ENCODE assay signal across 1 cellular context in the genomic region with DNA sequence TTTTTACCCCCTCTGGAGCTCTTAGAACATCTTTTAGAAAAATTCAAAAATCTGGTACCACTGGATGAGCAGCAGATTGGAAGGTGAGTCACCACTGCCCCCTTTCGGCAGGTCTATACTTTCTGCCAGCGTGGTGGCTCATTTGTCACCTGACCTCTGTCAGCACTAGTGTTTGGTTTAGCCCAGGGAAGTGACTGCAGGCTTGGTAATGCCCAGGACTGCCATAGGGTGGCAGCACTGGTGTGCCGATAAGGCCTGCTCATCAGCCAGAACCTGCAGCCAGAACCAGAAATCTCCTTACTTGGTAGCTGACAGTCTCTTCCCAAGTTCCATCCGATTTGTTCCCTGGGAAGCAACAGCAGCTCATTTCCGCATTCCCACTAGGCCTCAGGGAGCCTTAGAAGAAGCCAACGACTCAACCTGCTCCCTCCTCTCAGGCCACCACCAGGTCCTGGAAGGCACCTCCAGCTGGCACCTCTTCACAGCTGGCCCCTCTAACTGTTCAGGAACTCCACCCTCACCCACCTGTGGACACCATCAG.
TF ChIP-seq lines count a peak whose summit lies in the region.

No MANE protein-coding gene starts in this region.

TF ChIP-seq in HepG2, 621 proteins besides CTCF, POLR2A, EP300 and RAD21 (continued from another document and continues in another):
- TF ChIP-seq, protein P1, sequence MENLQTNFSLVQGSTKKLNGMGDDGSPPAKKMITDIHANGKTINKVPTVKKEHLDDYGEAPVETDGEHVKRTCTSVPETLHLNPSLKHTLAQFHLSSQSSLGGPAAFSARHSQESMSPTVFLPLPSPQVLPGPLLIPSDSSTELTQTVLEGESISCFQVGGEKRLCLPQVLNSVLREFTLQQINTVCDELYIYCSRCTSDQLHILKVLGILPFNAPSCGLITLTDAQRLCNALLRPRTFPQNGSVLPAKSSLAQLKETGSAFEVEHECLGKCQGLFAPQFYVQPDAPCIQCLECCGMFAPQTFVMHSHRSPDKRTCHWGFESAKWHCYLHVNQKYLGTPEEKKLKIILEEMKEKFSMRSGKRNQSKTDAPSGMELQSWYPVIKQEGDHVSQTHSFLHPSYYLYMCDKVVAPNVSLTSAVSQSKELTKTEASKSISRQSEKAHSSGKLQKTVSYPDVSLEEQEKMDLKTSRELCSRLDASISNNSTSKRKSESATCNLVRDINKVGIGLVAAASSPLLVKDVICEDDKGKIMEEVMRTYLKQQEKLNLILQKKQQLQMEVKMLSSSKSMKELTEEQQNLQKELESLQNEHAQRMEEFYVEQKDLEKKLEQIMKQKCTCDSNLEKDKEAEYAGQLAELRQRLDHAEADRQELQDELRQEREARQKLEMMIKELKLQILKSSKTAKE (CRISPR knock-in tag; IDR thresholded peaks at IDR 0.05; ENCODE audit: borderline replicate concordance): no peak
- TF ChIP-seq CREB1 (IDR thresholded peaks at IDR 0.05) (peak; percentile 12; the same call in 1 of the 2 replicates), CREB1 (CRISPR knock-in tag; IDR thresholded peaks at IDR 0.05) (0 out of 2 replicates have a peak, but pooled peaks have one; percentile 25), FOXO1 (CRISPR knock-in tag; IDR thresholded peaks at IDR 0.05) (peak; percentile 40; the same call in 1 of the 2 replicates), ZNF431 (CRISPR knock-in tag; IDR thresholded peaks at IDR 0.05; ENCODE audit: borderline replicate concordance, low read depth) (no peak), ZNF343 (CRISPR knock-in tag; IDR thresholded peaks at IDR 0.05) (no peak), MEF2D (CRISPR knock-in tag; IDR thresholded peaks at IDR 0.05) (no peak), HCFC1 (IDR thresholded peaks at IDR 0.05; ENCODE audit: low read depth, low read length) (no peak), ADNP (CRISPR knock-in tag; IDR thresholded peaks at IDR 0.05) (no peak), REPIN1 (CRISPR knock-in tag; IDR thresholded peaks at IDR 0.05; ENCODE audit: borderline replicate concordance, low read depth) (peak; percentile 59; the same call in 1 of the 2 replicates), ZNF652 (CRISPR knock-in tag; IDR thresholded peaks at IDR 0.05; ENCODE audit: borderline replicate concordance, low read depth) (no peak; the same call in 1 of the 2 replicates), ZNF672 (CRISPR knock-in tag; IDR thresholded peaks at IDR 0.05) (no peak), YEATS4 (CRISPR knock-in tag; IDR thresholded peaks at IDR 0.05; ENCODE audit: borderline replicate concordance) (no peak), ZNF232 (CRISPR knock-in tag; IDR thresholded peaks at IDR 0.05; ENCODE audit: borderline replicate concordance) (no peak), RARA (CRISPR knock-in tag; IDR thresholded peaks at IDR 0.05) (no peak), U2AF1 (optimal IDR thresholded peaks at IDR 0.05; ENCODE audit: low read depth, low read length) (no peak), ZNF251 (CRISPR knock-in tag; IDR thresholded peaks at IDR 0.05) (no peak), ZNF224 (CRISPR knock-in tag; IDR thresholded peaks at IDR 0.05) (no peak), PAF1 (CRISPR knock-in tag; IDR thresholded peaks at IDR 0.05) (no peak), RCOR2 (CRISPR knock-in tag; IDR thresholded peaks at IDR 0.05) (no peak), RFXANK (CRISPR knock-in tag; IDR thresholded peaks at IDR 0.05) (no peak), MTF1 (CRISPR knock-in tag; IDR thresholded peaks at IDR 0.05) (no peak), ZNF207 (IDR thresholded peaks at IDR 0.05; ENCODE audit: borderline replicate concordance) (no peak), SOX13 (IDR thresholded peaks at IDR 0.05) (no peak), SOX13 (CRISPR knock-in tag; conservative IDR thresholded peaks at IDR 0.05 in 1 of 2, IDR thresholded peaks at IDR 0.05 in 1 of 2) (no peak), ZNF256 (CRISPR knock-in tag; conservative IDR thresholded peaks at IDR 0.05) (no peak), STAT5B (CRISPR knock-in tag; IDR thresholded peaks at IDR 0.05) (no peak), HOXA9 (CRISPR knock-in tag; IDR thresholded peaks at IDR 0.05; ENCODE audit: borderline replicate concordance) (no peak), NCOA5 (CRISPR knock-in tag; IDR thresholded peaks at IDR 0.05) (no peak), ZNF790 (CRISPR knock-in tag; IDR thresholded peaks at IDR 0.05; ENCODE audit: borderline replicate concordance) (no peak), ZNF3 (CRISPR knock-in tag; IDR thresholded peaks at IDR 0.05) (no peak), ZNF274 (CRISPR knock-in tag; IDR thresholded peaks at IDR 0.05) (no peak), IKZF4 (CRISPR knock-in tag; IDR thresholded peaks at IDR 0.05; ENCODE audit: borderline replicate concordance, low read depth, not compliant biosample characterization) (no peak), HNF4A (CRISPR knock-in tag; IDR thresholded peaks at IDR 0.05) (no peak), MBNL3 (CRISPR knock-in tag; conservative IDR thresholded peaks at IDR 0.05) (no peak), ZNF24 (IDR thresholded peaks at IDR 0.05) (no peak), PHB2 (IDR thresholded peaks at IDR 0.05; ENCODE audit: partially characterized antibody) (no peak)
- TF ChIP-seq, protein P2, sequence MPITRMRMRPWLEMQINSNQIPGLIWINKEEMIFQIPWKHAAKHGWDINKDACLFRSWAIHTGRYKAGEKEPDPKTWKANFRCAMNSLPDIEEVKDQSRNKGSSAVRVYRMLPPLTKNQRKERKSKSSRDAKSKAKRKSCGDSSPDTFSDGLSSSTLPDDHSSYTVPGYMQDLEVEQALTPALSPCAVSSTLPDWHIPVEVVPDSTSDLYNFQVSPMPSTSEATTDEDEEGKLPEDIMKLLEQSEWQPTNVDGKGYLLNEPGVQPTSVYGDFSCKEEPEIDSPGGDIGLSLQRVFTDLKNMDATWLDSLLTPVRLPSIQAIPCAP (CRISPR knock-in tag; IDR thresholded peaks at IDR 0.05; ENCODE audit: low read depth): no peak
- TF ChIP-seq, protein P3, sequence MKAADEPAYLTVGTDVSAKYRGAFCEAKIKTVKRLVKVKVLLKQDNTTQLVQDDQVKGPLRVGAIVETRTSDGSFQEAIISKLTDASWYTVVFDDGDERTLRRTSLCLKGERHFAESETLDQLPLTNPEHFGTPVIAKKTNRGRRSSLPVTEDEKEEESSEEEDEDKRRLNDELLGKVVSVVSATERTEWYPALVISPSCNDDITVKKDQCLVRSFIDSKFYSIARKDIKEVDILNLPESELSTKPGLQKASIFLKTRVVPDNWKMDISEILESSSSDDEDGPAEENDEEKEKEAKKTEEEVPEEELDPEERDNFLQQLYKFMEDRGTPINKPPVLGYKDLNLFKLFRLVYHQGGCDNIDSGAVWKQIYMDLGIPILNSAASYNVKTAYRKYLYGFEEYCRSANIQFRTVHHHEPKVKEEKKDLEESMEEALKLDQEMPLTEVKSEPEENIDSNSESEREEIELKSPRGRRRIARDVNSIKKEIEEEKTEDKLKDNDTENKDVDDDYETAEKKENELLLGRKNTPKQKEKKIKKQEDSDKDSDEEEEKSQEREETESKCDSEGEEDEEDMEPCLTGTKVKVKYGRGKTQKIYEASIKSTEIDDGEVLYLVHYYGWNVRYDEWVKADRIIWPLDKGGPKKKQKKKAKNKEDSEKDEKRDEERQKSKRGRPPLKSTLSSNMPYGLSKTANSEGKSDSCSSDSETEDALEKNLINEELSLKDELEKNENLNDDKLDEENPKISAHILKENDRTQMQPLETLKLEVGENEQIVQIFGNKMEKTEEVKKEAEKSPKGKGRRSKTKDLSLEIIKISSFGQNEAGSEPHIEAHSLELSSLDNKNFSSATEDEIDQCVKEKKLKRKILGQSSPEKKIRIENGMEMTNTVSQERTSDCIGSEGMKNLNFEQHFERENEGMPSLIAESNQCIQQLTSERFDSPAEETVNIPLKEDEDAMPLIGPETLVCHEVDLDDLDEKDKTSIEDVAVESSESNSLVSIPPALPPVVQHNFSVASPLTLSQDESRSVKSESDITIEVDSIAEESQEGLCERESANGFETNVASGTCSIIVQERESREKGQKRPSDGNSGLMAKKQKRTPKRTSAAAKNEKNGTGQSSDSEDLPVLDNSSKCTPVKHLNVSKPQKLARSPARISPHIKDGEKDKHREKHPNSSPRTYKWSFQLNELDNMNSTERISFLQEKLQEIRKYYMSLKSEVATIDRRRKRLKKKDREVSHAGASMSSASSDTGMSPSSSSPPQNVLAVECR (CRISPR knock-in tag; IDR thresholded peaks at IDR 0.05; ENCODE audit: borderline replicate concordance): peak; percentile 47; the same call in 1 of the 2 replicates
- TF ChIP-seq, protein P4, sequence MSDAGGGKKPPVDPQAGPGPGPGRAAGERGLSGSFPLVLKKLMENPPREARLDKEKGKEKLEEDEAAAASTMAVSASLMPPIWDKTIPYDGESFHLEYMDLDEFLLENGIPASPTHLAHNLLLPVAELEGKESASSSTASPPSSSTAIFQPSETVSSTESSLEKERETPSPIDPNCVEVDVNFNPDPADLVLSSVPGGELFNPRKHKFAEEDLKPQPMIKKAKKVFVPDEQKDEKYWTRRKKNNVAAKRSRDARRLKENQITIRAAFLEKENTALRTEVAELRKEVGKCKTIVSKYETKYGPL (CRISPR knock-in tag; IDR thresholded peaks at IDR 0.05): no peak
- TF ChIP-seq, protein P5, sequence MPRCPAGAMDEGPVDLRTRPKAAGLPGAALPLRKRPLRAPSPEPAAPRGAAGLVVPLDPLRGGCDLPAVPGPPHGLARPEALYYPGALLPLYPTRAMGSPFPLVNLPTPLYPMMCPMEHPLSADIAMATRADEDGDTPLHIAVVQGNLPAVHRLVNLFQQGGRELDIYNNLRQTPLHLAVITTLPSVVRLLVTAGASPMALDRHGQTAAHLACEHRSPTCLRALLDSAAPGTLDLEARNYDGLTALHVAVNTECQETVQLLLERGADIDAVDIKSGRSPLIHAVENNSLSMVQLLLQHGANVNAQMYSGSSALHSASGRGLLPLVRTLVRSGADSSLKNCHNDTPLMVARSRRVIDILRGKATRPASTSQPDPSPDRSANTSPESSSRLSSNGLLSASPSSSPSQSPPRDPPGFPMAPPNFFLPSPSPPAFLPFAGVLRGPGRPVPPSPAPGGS (CRISPR knock-in tag; IDR thresholded peaks at IDR 0.05): no peak
- TF ChIP-seq, protein P6, sequence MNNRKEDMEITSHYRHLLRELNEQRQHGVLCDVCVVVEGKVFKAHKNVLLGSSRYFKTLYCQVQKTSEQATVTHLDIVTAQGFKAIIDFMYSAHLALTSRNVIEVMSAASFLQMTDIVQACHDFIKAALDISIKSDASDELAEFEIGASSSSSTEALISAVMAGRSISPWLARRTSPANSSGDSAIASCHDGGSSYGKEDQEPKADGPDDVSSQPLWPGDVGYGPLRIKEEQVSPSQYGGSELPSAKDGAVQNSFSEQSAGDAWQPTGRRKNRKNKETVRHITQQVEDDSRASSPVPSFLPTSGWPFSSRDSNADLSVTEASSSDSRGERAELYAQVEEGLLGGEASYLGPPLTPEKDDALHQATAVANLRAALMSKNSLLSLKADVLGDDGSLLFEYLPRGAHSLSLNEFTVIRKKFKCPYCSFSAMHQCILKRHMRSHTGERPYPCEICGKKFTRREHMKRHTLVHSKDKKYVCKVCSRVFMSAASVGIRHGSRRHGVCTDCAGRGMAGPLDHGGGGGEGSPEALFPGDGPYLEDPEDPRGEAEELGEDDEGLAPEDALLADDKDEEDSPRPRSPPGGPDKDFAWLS (CRISPR knock-in tag; IDR thresholded peaks at IDR 0.05; ENCODE audit: borderline replicate concordance): no peak
- TF ChIP-seq, protein P7, sequence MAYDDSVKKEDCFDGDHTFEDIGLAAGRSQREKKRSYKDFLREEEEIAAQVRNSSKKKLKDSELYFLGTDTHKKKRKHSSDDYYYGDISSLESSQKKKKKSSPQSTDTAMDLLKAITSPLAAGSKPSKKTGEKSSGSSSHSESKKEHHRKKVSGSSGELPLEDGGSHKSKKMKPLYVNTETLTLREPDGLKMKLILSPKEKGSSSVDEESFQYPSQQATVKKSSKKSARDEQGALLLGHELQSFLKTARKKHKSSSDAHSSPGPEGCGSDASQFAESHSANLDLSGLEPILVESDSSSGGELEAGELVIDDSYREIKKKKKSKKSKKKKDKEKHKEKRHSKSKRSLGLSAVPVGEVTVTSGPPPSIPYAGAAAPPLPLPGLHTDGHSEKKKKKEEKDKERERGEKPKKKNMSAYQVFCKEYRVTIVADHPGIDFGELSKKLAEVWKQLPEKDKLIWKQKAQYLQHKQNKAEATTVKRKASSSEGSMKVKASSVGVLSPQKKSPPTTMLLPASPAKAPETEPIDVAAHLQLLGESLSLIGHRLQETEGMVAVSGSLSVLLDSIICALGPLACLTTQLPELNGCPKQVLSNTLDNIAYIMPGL (CRISPR knock-in tag; IDR thresholded peaks at IDR 0.05; ENCODE audit: borderline replicate concordance in 1 of 2, low read depth in 1 of 2): peak; percentile 82 to 84; a peak in 2 of 4 replicates
- TF ChIP-seq, protein P8, sequence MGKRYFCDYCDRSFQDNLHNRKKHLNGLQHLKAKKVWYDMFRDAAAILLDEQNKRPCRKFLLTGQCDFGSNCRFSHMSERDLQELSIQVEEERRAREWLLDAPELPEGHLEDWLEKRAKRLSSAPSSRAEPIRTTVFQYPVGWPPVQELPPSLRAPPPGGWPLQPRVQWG (CRISPR knock-in tag; IDR thresholded peaks at IDR 0.05; ENCODE audit: borderline replicate concordance, low read depth): no peak
- TF ChIP-seq, protein P9, sequence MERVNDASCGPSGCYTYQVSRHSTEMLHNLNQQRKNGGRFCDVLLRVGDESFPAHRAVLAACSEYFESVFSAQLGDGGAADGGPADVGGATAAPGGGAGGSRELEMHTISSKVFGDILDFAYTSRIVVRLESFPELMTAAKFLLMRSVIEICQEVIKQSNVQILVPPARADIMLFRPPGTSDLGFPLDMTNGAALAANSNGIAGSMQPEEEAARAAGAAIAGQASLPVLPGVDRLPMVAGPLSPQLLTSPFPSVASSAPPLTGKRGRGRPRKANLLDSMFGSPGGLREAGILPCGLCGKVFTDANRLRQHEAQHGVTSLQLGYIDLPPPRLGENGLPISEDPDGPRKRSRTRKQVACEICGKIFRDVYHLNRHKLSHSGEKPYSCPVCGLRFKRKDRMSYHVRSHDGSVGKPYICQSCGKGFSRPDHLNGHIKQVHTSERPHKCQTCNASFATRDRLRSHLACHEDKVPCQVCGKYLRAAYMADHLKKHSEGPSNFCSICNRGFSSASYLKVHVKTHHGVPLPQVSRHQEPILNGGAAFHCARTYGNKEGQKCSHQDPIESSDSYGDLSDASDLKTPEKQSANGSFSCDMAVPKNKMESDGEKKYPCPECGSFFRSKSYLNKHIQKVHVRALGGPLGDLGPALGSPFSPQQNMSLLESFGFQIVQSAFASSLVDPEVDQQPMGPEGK (CRISPR knock-in tag; IDR thresholded peaks at IDR 0.05): no peak
- TF ChIP-seq, protein P10, sequence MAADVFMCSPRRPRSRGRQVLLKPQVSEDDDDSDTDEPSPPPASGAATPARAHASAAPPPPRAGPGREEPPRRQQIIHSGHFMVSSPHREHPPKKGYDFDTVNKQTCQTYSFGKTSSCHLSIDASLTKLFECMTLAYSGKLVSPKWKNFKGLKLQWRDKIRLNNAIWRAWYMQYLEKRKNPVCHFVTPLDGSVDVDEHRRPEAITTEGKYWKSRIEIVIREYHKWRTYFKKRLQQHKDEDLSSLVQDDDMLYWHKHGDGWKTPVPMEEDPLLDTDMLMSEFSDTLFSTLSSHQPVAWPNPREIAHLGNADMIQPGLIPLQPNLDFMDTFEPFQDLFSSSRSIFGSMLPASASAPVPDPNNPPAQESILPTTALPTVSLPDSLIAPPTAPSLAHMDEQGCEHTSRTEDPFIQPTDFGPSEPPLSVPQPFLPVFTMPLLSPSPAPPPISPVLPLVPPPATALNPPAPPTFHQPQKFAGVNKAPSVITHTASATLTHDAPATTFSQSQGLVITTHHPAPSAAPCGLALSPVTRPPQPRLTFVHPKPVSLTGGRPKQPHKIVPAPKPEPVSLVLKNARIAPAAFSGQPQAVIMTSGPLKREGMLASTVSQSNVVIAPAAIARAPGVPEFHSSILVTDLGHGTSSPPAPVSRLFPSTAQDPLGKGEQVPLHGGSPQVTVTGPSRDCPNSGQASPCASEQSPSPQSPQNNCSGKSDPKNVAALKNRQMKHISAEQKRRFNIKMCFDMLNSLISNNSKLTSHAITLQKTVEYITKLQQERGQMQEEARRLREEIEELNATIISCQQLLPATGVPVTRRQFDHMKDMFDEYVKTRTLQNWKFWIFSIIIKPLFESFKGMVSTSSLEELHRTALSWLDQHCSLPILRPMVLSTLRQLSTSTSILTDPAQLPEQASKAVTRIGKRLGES (CRISPR knock-in tag; IDR thresholded peaks at IDR 0.05; ENCODE audit: borderline replicate concordance): no peak
